1 cellular context compared by ENCODE assay signal in genomic region chr19:19176950-19177349, GRCh38.
TF ChIP-seq lines count a peak whose summit lies in the region.

No MANE protein-coding gene starts in this region.

TF ChIP-seq in H1, 55 proteins besides CTCF, POLR2A, EP300 and RAD21:
- TF ChIP-seq, protein P1, sequence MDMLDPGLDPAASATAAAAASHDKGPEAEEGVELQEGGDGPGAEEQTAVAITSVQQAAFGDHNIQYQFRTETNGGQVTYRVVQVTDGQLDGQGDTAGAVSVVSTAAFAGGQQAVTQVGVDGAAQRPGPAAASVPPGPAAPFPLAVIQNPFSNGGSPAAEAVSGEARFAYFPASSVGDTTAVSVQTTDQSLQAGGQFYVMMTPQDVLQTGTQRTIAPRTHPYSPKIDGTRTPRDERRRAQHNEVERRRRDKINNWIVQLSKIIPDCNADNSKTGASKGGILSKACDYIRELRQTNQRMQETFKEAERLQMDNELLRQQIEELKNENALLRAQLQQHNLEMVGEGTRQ (IDR thresholded peaks at IDR 0.05; ENCODE audit: low read length): 0 out of 2 replicates have a peak, but pooled peaks have one; percentile 42
- no peak for TF ChIP-seq BACH1 (IDR thresholded peaks at IDR 0.05; ENCODE audit: low read length)
- TF ChIP-seq JUND (IDR thresholded peaks at IDR 0.05; ENCODE audit: low read length): no peak
- no peak for TF ChIP-seq EGR1 (IDR thresholded peaks at IDR 0.05; ENCODE audit: borderline replicate concordance, low read depth, low read length)
- TF ChIP-seq, protein P2, sequence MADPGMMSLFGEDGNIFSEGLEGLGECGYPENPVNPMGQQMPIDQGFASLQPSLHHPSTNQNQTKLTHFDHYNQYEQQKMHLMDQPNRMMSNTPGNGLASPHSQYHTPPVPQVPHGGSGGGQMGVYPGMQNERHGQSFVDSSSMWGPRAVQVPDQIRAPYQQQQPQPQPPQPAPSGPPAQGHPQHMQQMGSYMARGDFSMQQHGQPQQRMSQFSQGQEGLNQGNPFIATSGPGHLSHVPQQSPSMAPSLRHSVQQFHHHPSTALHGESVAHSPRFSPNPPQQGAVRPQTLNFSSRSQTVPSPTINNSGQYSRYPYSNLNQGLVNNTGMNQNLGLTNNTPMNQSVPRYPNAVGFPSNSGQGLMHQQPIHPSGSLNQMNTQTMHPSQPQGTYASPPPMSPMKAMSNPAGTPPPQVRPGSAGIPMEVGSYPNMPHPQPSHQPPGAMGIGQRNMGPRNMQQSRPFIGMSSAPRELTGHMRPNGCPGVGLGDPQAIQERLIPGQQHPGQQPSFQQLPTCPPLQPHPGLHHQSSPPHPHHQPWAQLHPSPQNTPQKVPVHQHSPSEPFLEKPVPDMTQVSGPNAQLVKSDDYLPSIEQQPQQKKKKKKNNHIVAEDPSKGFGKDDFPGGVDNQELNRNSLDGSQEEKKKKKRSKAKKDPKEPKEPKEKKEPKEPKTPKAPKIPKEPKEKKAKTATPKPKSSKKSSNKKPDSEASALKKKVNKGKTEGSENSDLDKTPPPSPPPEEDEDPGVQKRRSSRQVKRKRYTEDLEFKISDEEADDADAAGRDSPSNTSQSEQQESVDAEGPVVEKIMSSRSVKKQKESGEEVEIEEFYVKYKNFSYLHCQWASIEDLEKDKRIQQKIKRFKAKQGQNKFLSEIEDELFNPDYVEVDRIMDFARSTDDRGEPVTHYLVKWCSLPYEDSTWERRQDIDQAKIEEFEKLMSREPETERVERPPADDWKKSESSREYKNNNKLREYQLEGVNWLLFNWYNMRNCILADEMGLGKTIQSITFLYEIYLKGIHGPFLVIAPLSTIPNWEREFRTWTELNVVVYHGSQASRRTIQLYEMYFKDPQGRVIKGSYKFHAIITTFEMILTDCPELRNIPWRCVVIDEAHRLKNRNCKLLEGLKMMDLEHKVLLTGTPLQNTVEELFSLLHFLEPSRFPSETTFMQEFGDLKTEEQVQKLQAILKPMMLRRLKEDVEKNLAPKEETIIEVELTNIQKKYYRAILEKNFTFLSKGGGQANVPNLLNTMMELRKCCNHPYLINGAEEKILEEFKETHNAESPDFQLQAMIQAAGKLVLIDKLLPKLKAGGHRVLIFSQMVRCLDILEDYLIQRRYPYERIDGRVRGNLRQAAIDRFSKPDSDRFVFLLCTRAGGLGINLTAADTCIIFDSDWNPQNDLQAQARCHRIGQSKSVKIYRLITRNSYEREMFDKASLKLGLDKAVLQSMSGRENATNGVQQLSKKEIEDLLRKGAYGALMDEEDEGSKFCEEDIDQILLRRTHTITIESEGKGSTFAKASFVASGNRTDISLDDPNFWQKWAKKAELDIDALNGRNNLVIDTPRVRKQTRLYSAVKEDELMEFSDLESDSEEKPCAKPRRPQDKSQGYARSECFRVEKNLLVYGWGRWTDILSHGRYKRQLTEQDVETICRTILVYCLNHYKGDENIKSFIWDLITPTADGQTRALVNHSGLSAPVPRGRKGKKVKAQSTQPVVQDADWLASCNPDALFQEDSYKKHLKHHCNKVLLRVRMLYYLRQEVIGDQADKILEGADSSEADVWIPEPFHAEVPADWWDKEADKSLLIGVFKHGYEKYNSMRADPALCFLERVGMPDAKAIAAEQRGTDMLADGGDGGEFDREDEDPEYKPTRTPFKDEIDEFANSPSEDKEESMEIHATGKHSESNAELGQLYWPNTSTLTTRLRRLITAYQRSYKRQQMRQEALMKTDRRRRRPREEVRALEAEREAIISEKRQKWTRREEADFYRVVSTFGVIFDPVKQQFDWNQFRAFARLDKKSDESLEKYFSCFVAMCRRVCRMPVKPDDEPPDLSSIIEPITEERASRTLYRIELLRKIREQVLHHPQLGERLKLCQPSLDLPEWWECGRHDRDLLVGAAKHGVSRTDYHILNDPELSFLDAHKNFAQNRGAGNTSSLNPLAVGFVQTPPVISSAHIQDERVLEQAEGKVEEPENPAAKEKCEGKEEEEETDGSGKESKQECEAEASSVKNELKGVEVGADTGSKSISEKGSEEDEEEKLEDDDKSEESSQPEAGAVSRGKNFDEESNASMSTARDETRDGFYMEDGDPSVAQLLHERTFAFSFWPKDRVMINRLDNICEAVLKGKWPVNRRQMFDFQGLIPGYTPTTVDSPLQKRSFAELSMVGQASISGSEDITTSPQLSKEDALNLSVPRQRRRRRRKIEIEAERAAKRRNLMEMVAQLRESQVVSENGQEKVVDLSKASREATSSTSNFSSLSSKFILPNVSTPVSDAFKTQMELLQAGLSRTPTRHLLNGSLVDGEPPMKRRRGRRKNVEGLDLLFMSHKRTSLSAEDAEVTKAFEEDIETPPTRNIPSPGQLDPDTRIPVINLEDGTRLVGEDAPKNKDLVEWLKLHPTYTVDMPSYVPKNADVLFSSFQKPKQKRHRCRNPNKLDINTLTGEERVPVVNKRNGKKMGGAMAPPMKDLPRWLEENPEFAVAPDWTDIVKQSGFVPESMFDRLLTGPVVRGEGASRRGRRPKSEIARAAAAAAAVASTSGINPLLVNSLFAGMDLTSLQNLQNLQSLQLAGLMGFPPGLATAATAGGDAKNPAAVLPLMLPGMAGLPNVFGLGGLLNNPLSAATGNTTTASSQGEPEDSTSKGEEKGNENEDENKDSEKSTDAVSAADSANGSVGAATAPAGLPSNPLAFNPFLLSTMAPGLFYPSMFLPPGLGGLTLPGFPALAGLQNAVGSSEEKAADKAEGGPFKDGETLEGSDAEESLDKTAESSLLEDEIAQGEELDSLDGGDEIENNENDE (IDR thresholded peaks at IDR 0.05; ENCODE audit: insufficient replicate concordance, low read length): no peak
- TF ChIP-seq, protein P3, sequence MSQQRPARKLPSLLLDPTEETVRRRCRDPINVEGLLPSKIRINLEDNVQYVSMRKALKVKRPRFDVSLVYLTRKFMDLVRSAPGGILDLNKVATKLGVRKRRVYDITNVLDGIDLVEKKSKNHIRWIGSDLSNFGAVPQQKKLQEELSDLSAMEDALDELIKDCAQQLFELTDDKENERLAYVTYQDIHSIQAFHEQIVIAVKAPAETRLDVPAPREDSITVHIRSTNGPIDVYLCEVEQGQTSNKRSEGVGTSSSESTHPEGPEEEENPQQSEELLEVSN (IDR thresholded peaks at IDR 0.05): peak; percentile 28; the same call in 1 of the 2 replicates
- no peak for TF ChIP-seq RBBP5 (IDR thresholded peaks at IDR 0.05; ENCODE audit: borderline replicate concordance, low read depth, low read length)
- TF ChIP-seq, protein P4, sequence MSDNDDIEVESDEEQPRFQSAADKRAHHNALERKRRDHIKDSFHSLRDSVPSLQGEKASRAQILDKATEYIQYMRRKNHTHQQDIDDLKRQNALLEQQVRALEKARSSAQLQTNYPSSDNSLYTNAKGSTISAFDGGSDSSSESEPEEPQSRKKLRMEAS (IDR thresholded peaks at IDR 0.05): peak; percentile 50
